In genomic region chr12:1501695-1502440, GRCh38 we compare ENCODE assay signal across 12 cellular contexts.
"Had no signal": no experiment of that assay in that cellular context is flagged by ENCODE, and none has a peak within 500 bp of the region (broad histone marks: within the 10 kb centered on the region; RNA-seq: fewer than 3 reads in every experiment).

No MANE protein-coding gene starts in this region.

- H3K36me3 Mint-ChIP-seq: activated naive CD8-positive, alpha-beta T cell; naive B cell had no signal

- H3K9me3 Mint-ChIP-seq: activated CD4-positive, alpha-beta T cell treated with anti-CD3 and anti-CD28 coated beads, Interleukin-2, amount 10 ng/mL, durations not matched to agents 24 days and 14 days; activated CD8-positive, alpha-beta T cell treated with anti-CD3 and anti-CD28 coated beads for 36 hours had no signal

- ATAC-seq: activated CD8-positive, alpha-beta T cell treated with anti-CD3 and anti-CD28 coated beads for 36 hours had no signal

- H3K27me3 ChIP-seq: dorsolateral prefrontal cortex, thyroid gland had no signal

- H3K4me3 ChIP-seq: dorsolateral prefrontal cortex, left lung, thyroid gland had no signal

- DNase-seq: activated CD4-positive, alpha-beta T cell treated with anti-CD3 and anti-CD28 coated beads, Interleukin-2, amount 10 ng/mL, durations not matched to agents 24 days and 14 days; activated CD8-positive, alpha-beta T cell treated with anti-CD3 and anti-CD28 coated beads for 36 hours; dorsolateral prefrontal cortex; erythroblast; left lung; mammary epithelial cell; naive B cell; stimulated activated CD4-positive, alpha-beta T cell treated with anti-CD3 and anti-CD28 coated beads, Interleukin-1b, Interleukin-23, amount 100 ng/mL, for 48 hours; stimulated activated naive CD4-positive, alpha-beta T cell treated with Interleukin-2 at 50 U/mL for 16 hours; T1000; thyroid gland had no signal

- H3K36me3 ChIP-seq: left lung, thyroid gland had no signal

- H3K4me3 Mint-ChIP-seq: activated CD4-positive, alpha-beta T cell treated with anti-CD3 and anti-CD28 coated beads, Interleukin-2, amount 10 ng/mL, durations not matched to agents 24 days and 14 days; activated CD8-positive, alpha-beta T cell treated with anti-CD3 and anti-CD28 coated beads for 36 hours; activated naive CD8-positive, alpha-beta T cell; naive B cell had no signal

- H3K27ac ChIP-seq: dorsolateral prefrontal cortex, left lung, thyroid gland had no signal

- H3K27ac Mint-ChIP-seq: activated CD4-positive, alpha-beta T cell treated with anti-CD3 and anti-CD28 coated beads, Interleukin-2, amount 10 ng/mL, durations not matched to agents 24 days and 14 days; activated CD8-positive, alpha-beta T cell treated with anti-CD3 and anti-CD28 coated beads for 36 hours; activated naive CD8-positive, alpha-beta T cell had no signal

- H3K4me1 ChIP-seq: left lung had no signal

- H3K9me3 ChIP-seq: left lung, thyroid gland had no signal
